In genomic region chr15:73389971-73390544, GRCh38 we compare ENCODE assay signal across 1 cellular context.
TF ChIP-seq lines count a peak whose summit lies in the region.

No MANE protein-coding gene starts in this region.

TF ChIP-seq in HepG2, 621 proteins besides CTCF, POLR2A, EP300 and RAD21:
- no peak for TF ChIP-seq HIVEP1 (CRISPR knock-in tag; IDR thresholded peaks at IDR 0.05)
- TF ChIP-seq CBX1 (IDR thresholded peaks at IDR 0.05; ENCODE audit: low read depth), result no peak
- no peak for TF ChIP-seq ZNF788 (CRISPR knock-in tag; IDR thresholded peaks at IDR 0.05; ENCODE audit: borderline replicate concordance)
- TF ChIP-seq ZNF33A (CRISPR knock-in tag; IDR thresholded peaks at IDR 0.05; ENCODE audit: borderline replicate concordance), result no peak
- TF ChIP-seq FOSL2 (CRISPR knock-in tag; IDR thresholded peaks at IDR 0.05), result peak; percentile 87
- TF ChIP-seq HNF4G (IDR thresholded peaks at IDR 0.05; ENCODE audit: borderline replicate concordance, low read depth, low read length), result 0 out of 2 replicates have a peak, but pooled peaks have one; percentile 38
- TF ChIP-seq HNF4G (CRISPR knock-in tag; IDR thresholded peaks at IDR 0.05; ENCODE audit: borderline replicate concordance, low read depth), result no peak
- TF ChIP-seq HMGXB3 (CRISPR knock-in tag; IDR thresholded peaks at IDR 0.05; ENCODE audit: borderline replicate concordance), result no peak
- no peak for TF ChIP-seq ZNF570 (CRISPR knock-in tag; IDR thresholded peaks at IDR 0.05; ENCODE audit: borderline replicate concordance)
- TF ChIP-seq ZNF512B (CRISPR knock-in tag; IDR thresholded peaks at IDR 0.05; ENCODE audit: borderline replicate concordance), result no peak
- TF ChIP-seq GABPA (IDR thresholded peaks at IDR 0.05; ENCODE audit: low read depth, low read length), result no peak
- 0 out of 2 replicates have a peak, but pooled peaks have one; percentile 24 for TF ChIP-seq GABPA (CRISPR knock-in tag; IDR thresholded peaks at IDR 0.05; ENCODE audit: low read depth)
- TF ChIP-seq SETDB1 (CRISPR knock-in tag; IDR thresholded peaks at IDR 0.05; ENCODE audit: borderline replicate concordance), result no peak
- TF ChIP-seq RERE (CRISPR knock-in tag; IDR thresholded peaks at IDR 0.05; ENCODE audit: low read depth), result no peak
- no peak for TF ChIP-seq PAF1 (CRISPR knock-in tag; IDR thresholded peaks at IDR 0.05)
- no peak for TF ChIP-seq KLF12 (CRISPR knock-in tag; IDR thresholded peaks at IDR 0.05; ENCODE audit: borderline replicate concordance)
- TF ChIP-seq TP53 (CRISPR knock-in tag; conservative IDR thresholded peaks at IDR 0.05), result no peak
- TF ChIP-seq NFE2L2 (IDR thresholded peaks at IDR 0.05; ENCODE audit: low read length), result peak; percentile 54; the same call in 1 of the 2 replicates
- no peak for TF ChIP-seq MXD3 (CRISPR knock-in tag; IDR thresholded peaks at IDR 0.05)
- peak; percentile 14 to 47; a peak in 2 of 4 replicates for TF ChIP-seq MAFK (conservative IDR thresholded peaks at IDR 0.05 in 1 of 2, IDR thresholded peaks at IDR 0.05 in 1 of 2; ENCODE audit: low read length in 2 of 2)
- TF ChIP-seq MIER2 (CRISPR knock-in tag; IDR thresholded peaks at IDR 0.05), result 0 out of 2 replicates have a peak, but pooled peaks have one; percentile 20
- TF ChIP-seq TRIM22 (IDR thresholded peaks at IDR 0.05), result no peak
- no peak for TF ChIP-seq ZNF747 (CRISPR knock-in tag; IDR thresholded peaks at IDR 0.05; ENCODE audit: borderline replicate concordance)
- TF ChIP-seq ARID5B (CRISPR knock-in tag; IDR thresholded peaks at IDR 0.05), result peak; percentile 30; the same call in 1 of the 2 replicates
- TF ChIP-seq MAFF (IDR thresholded peaks at IDR 0.05; ENCODE audit: low read depth, low read length), result peak; percentile 12; the same call in 1 of the 2 replicates
- 0 out of 2 replicates have a peak, but pooled peaks have one; percentile 21 for TF ChIP-seq SAP130 (CRISPR knock-in tag; IDR thresholded peaks at IDR 0.05; ENCODE audit: low read depth)
- TF ChIP-seq HNF4A (CRISPR knock-in tag; IDR thresholded peaks at IDR 0.05), result peak; percentile 58; the same call in 1 of the 2 replicates
- TF ChIP-seq ZNF550 (CRISPR knock-in tag; IDR thresholded peaks at IDR 0.05; ENCODE audit: borderline replicate concordance), result no peak
- TF ChIP-seq NFE2 (CRISPR knock-in tag; IDR thresholded peaks at IDR 0.05), result peak; percentile 78; the same call in 1 of the 2 replicates
- TF ChIP-seq ZSCAN9 (CRISPR knock-in tag; IDR thresholded peaks at IDR 0.05; ENCODE audit: borderline replicate concordance), result no peak
- TF ChIP-seq ZNF644 (CRISPR knock-in tag; IDR thresholded peaks at IDR 0.05; ENCODE audit: low read depth), result peak; percentile 80; the same call in 1 of the 2 replicates
- no peak for TF ChIP-seq YY1 (IDR thresholded peaks at IDR 0.05; ENCODE audit: insufficient read depth, insufficient replicate concordance, low read depth, low read length)
- TF ChIP-seq ZBTB37 (CRISPR knock-in tag; IDR thresholded peaks at IDR 0.05), result no peak
- 0 out of 2 replicates have a peak, but pooled peaks have one; percentile 31 for TF ChIP-seq ELF3 (CRISPR knock-in tag; IDR thresholded peaks at IDR 0.05)
